ENCODE assay signal across 8 cellular contexts in genomic region chr16:29809850-29810698, GRCh38. TPM values are rescaled to one million over a fixed set of nuclear protein-coding genes. Genes with fewer than 3 reads are reported as not detected.
DNase-seq lines count a peak whose midpoint lies in the region; ATAC-seq and TF ChIP-seq lines count a peak whose summit lies in the region.

No MANE protein-coding gene starts in this region.

- DNase-seq in DMS53 (lab: John Stamatoyannopoulos, UW) (peak; percentile 21), DMS53 treated with DMSO at 0.1 percent for 48 hours (lab: John Stamatoyannopoulos, UW; ENCODE audit: unreplicated experiment) (no peak), psoas muscle (peak in 1 of 2 donors; percentile 54), NCI-H2107 (lab: John Stamatoyannopoulos, UW) (no peak), HK-2 (ENCODE audit: unreplicated experiment) (no peak)

- no peak for ATAC-seq in psoas muscle
- no peak for ATAC-seq in HG02798 (IDR thresholded peaks at IDR 0.05; ENCODE audit: poor library complexity, unreplicated experiment)

- H3K27me3 ChIP-seq in ectodermal cell (ENCODE audit: control insufficient read depth, insufficient read depth, low read length, poor library complexity, severe bottlenecking) (no peaks in the 10 kb centered on the region), psoas muscle (ENCODE audit: insufficient read depth in 3 of 3, low read length in 2 of 3) (no peaks in the 10 kb centered on the region)

- intact Hi-C loops in psoas muscle (cut with DNase I), result loop anchor here in 1 of 2 donors (5.0 kb wide), 1 partner anchor 213 kb away; no protein-coding TSS in a partner anchor

- TF ChIP-seq CTCF in psoas muscle (IDR thresholded peaks at IDR 0.05), result no peak

- H3K36me3 Mint-ChIP-seq in T-helper 1 cell treated with Interleukin-12 subunit alpha and Interleukin-12 subunit beta and Interleukin-4 antibody, amounts not matched to agents 30 μg/mL and 1 μg/mL, for 36 hours (ENCODE audit: low read depth), result peaks cover 21% of the 10 kb centered on the region

- H3K4me1 Mint-ChIP-seq in T-helper 1 cell treated with Interleukin-12 subunit alpha and Interleukin-12 subunit beta and Interleukin-4 antibody, amounts not matched to agents 30 μg/mL and 1 μg/mL, for 36 hours (ENCODE audit: low read depth), result peaks cover 43% of the 10 kb centered on the region

- H3K4me1 ChIP-seq in ectodermal cell (ENCODE audit: control insufficient read depth, insufficient read depth, low read length) (peaks cover 43% of the 10 kb centered on the region), psoas muscle (peaks cover 44% of the 10 kb centered on the region)

- H3K9me3 Mint-ChIP-seq in T-helper 1 cell treated with Interleukin-12 subunit alpha and Interleukin-12 subunit beta and Interleukin-4 antibody, amounts not matched to agents 30 μg/mL and 1 μg/mL, for 36 hours, result no peaks in the 10 kb centered on the region

- H3K27ac ChIP-seq in ectodermal cell (ENCODE audit: insufficient read depth, low read depth, low read length, poor library complexity, severe bottlenecking), result peak overlapping the region; percentile 96
- peak overlapping the region; percentile 89 for H3K27ac ChIP-seq in psoas muscle

- 51 to 54% methylated on average over 22 to 23 of the region's 23 CpGs for WGBS in ectodermal cell, 2 experiments
- WGBS in psoas muscle, 3 donors, result 54 to 65% (median 55%) methylated on average over 13 to 23 of the region's 23 CpGs

- H3K27me3 Mint-ChIP-seq in T-helper 1 cell treated with Interleukin-12 subunit alpha and Interleukin-12 subunit beta and Interleukin-4 antibody, amounts not matched to agents 30 μg/mL and 1 μg/mL, for 36 hours (ENCODE audit: low read depth), result peaks cover 11% of the 10 kb centered on the region

- peaks cover 6% of the 10 kb centered on the region for H3K36me3 ChIP-seq in ectodermal cell (ENCODE audit: control insufficient read depth, insufficient read depth, low read length)
- H3K36me3 ChIP-seq in psoas muscle (ENCODE audit: insufficient read depth in 1 of 2, low read depth in 1 of 2), result peaks cover 0 to 19% of the 10 kb centered on the region in 2 donors

- H3K4me3 Mint-ChIP-seq in T-helper 1 cell treated with Interleukin-12 subunit alpha and Interleukin-12 subunit beta and Interleukin-4 antibody, amounts not matched to agents 30 μg/mL and 1 μg/mL, for 36 hours, result peak overlapping the region; percentile 91

- H3K27ac Mint-ChIP-seq in T-helper 1 cell treated with Interleukin-12 subunit alpha and Interleukin-12 subunit beta and Interleukin-4 antibody, amounts not matched to agents 30 μg/mL and 1 μg/mL, for 36 hours, result peak overlapping the region; percentile 85

- peak overlapping the region; percentile 20 for H3K4me3 ChIP-seq in ectodermal cell (ENCODE audit: insufficient read depth, low read depth, low read length)
- peak overlapping the region; percentile 34 for H3K4me3 ChIP-seq in psoas muscle

- H3K9me3 ChIP-seq in ectodermal cell (ENCODE audit: control insufficient read depth, low read length) (no peaks in the 10 kb centered on the region), psoas muscle (no peaks in the 10 kb centered on the region)

RNA-seq across cellular contexts. Expression of gene PRRT2, which starts 1.9 kb away (rescaled TPM):
- polyA plus RNA-seq in ectodermal cell (2013, experiment 1 of 4), result 117 TPM
- polyA plus RNA-seq in ectodermal cell (2013, experiment 2 of 4), result 92.1 TPM
- polyA plus RNA-seq in ectodermal cell (2013, experiment 3 of 4), result 94.4 TPM
- 105 TPM for polyA plus RNA-seq in ectodermal cell (2013, experiment 4 of 4)
- total RNA-seq in psoas muscle, result 1 to 10 TPM in 1 of 4 donors, under 1 TPM in 3; 0.22 to 1.8 (median 0.75) TPM
- under 1 TPM; 0.17 to 0.44 (median 0.18) TPM for polyA plus RNA-seq in psoas muscle

RNA-seq across cellular contexts. Expression of gene MAZ, which starts 3.7 kb away (rescaled TPM):
- 565 TPM for polyA plus RNA-seq in ectodermal cell (2013, experiment 1 of 4)
- polyA plus RNA-seq in ectodermal cell (2013, experiment 2 of 4), result 525 TPM
- 331 TPM for polyA plus RNA-seq in ectodermal cell (2013, experiment 3 of 4)
- 357 TPM for polyA plus RNA-seq in ectodermal cell (2013, experiment 4 of 4)
- total RNA-seq in psoas muscle, result 100 to 1,000 TPM; 112 to 161 (median 125) TPM
- 100 to 1,000 TPM in 2 of 3 donors, 10 to 100 TPM in 1; 94.9 to 193 (median 131) TPM for polyA plus RNA-seq in psoas muscle

RNA-seq across cellular contexts. Expression of gene PAGR1, which starts 5.9 kb away (rescaled TPM):
- polyA plus RNA-seq in ectodermal cell (2013, experiment 1 of 4), result 119 TPM
- polyA plus RNA-seq in ectodermal cell (2013, experiment 2 of 4), result 101 TPM
- 98.3 TPM for polyA plus RNA-seq in ectodermal cell (2013, experiment 3 of 4)
- 106 TPM for polyA plus RNA-seq in ectodermal cell (2013, experiment 4 of 4)
- total RNA-seq in psoas muscle, result 10 to 100 TPM in 3 of 4 donors, 1 to 10 TPM in 1; 9.4 to 14.2 (median 11.0) TPM
- polyA plus RNA-seq in psoas muscle, result 10 to 100 TPM; 19.8 to 36.8 (median 35.5) TPM

RNA-seq across cellular contexts. Expression of gene MVP, which starts 10.2 kb away (rescaled TPM):
- polyA plus RNA-seq in ectodermal cell (2013, experiment 1 of 4), result 4.4 TPM
- 4.4 TPM for polyA plus RNA-seq in ectodermal cell (2013, experiment 2 of 4)
- 2.9 TPM for polyA plus RNA-seq in ectodermal cell (2013, experiment 3 of 4)
- 4.0 TPM for polyA plus RNA-seq in ectodermal cell (2013, experiment 4 of 4)
- 10 to 100 TPM; 27.9 to 75.9 (median 51.6) TPM for total RNA-seq in psoas muscle
- 10 to 100 TPM; 17.6 to 34.3 (median 34.1) TPM for polyA plus RNA-seq in psoas muscle

RNA-seq across cellular contexts. Expression of gene KIF22, which starts 19.5 kb away (rescaled TPM):
- 139 TPM for polyA plus RNA-seq in ectodermal cell (2013, experiment 1 of 4)
- 127 TPM for polyA plus RNA-seq in ectodermal cell (2013, experiment 2 of 4)
- 117 TPM for polyA plus RNA-seq in ectodermal cell (2013, experiment 3 of 4)
- 118 TPM for polyA plus RNA-seq in ectodermal cell (2013, experiment 4 of 4)
- total RNA-seq in psoas muscle, result 10 to 100 TPM; 12.6 to 23.8 (median 14.3) TPM
- polyA plus RNA-seq in psoas muscle, result 10 to 100 TPM; 13.4 to 15.5 (median 15.5) TPM
